Comparison of ENCODE assay signal across 17 cellular contexts in genomic region chr20:62774762-62775161, GRCh38. TPM values are rescaled to one million over a fixed set of nuclear protein-coding genes. Genes with fewer than 3 reads are reported as not detected.
DNase-seq lines count a peak whose midpoint lies in the region; ATAC-seq and TF ChIP-seq lines count a peak whose summit lies in the region.
"Had no signal": no experiment of that assay in that cellular context is flagged by ENCODE, and none has a peak within 500 bp of the region (broad histone marks: within the 10 kb centered on the region; RNA-seq: fewer than 3 reads in every experiment).

No MANE protein-coding gene starts in this region.

- H3K27me3 Mint-ChIP-seq in activated T-helper 1 cell treated with anti-CD3 and anti-CD28 coated beads, Interleukin-12 subunit alpha, Interleukin-12 subunit beta, Interleukin-2, Interleukin-4 antibody, amounts not matched to agents 30 ng/mL and 10 ng/mL and 1 ng/mL, durations not matched to agents 14 hours and 24 hours and 36 hours (ENCODE audit: insufficient read depth): peaks cover 5% of the 10 kb centered on the region

- H3K4me3 ChIP-seq in upper lobe of right lung: no peak overlapping the region
- no peak overlapping the region for H3K4me3 ChIP-seq in psoas muscle
- H3K4me3 ChIP-seq: esophagus muscularis mucosa, HAP-1, heart right ventricle, mucosa of descending colon, SJSA1 had no signal

- H3K36me3 ChIP-seq in upper lobe of right lung (no peaks in the 10 kb centered on the region), psoas muscle (ENCODE audit: insufficient read depth in 1 of 2, low read depth in 1 of 2) (no peaks in the 10 kb centered on the region)
- H3K36me3 ChIP-seq: esophagus muscularis mucosa, HAP-1, heart right ventricle, SJSA1 had no signal

- H3K4me3 Mint-ChIP-seq in activated T-helper 1 cell treated with anti-CD3 and anti-CD28 coated beads, Interleukin-12 subunit alpha, Interleukin-12 subunit beta, Interleukin-2, Interleukin-4 antibody, amounts not matched to agents 30 ng/mL and 10 ng/mL and 1 ng/mL, durations not matched to agents 14 hours and 24 hours and 36 hours: peak overlapping the region; percentile 30

- intact Hi-C loops in Right ventricle myocardium superior (cut with DNase I): no loop called here
- intact Hi-C loops in left ventricle myocardium superior (cut with micrococcal nuclease): no loop called here
- intact Hi-C loops in activated T-helper 1 cell treated with anti-CD3 and anti-CD28 coated beads, Interleukin-12 subunit alpha, Interleukin-12 subunit beta, Interleukin-2, Interleukin-4 antibody, amounts not matched to agents 30 ng/mL and 10 ng/mL and 1 ng/mL, durations not matched to agents 14 hours and 24 hours and 36 hours (cut with micrococcal nuclease): no loop called here
- intact Hi-C loops in upper lobe of right lung (cut with DNase I): no loop called here
- intact Hi-C loops in psoas muscle (cut with DNase I): loop anchor here in 1 of 2 donors (5.0 kb wide), 1 partner anchor 87 kb away; no protein-coding TSS in a partner anchor

- peaks cover 36% of the 10 kb centered on the region for H3K4me1 Mint-ChIP-seq in activated T-helper 1 cell treated with anti-CD3 and anti-CD28 coated beads, Interleukin-12 subunit alpha, Interleukin-12 subunit beta, Interleukin-2, Interleukin-4 antibody, amounts not matched to agents 30 ng/mL and 10 ng/mL and 1 ng/mL, durations not matched to agents 14 hours and 24 hours and 36 hours (ENCODE audit: low read depth)

- ATAC-seq in Right ventricle myocardium superior (ENCODE audit: poor library complexity): no peak
- no peak for ATAC-seq in left ventricle myocardium superior
- peak; percentile 14 for ATAC-seq in upper lobe of right lung
- ATAC-seq in HG03139 (IDR thresholded peaks at IDR 0.05; ENCODE audit: unreplicated experiment): no peak
- no peak for ATAC-seq in psoas muscle
- ATAC-seq: mucosa of descending colon had no signal

- peaks cover 11% of the 10 kb centered on the region for H3K4me1 ChIP-seq in upper lobe of right lung
- H3K4me1 ChIP-seq in psoas muscle: peaks cover 5% of the 10 kb centered on the region
- H3K4me1 ChIP-seq: SJSA1 had no signal

- no peaks in the 10 kb centered on the region for H3K9me3 ChIP-seq in upper lobe of right lung
- no peaks in the 10 kb centered on the region for H3K9me3 ChIP-seq in psoas muscle
- H3K9me3 ChIP-seq: esophagus muscularis mucosa, HAP-1, heart right ventricle, mucosa of descending colon, SJSA1 had no signal

- H3K27ac Mint-ChIP-seq in activated T-helper 1 cell treated with anti-CD3 and anti-CD28 coated beads, Interleukin-12 subunit alpha, Interleukin-12 subunit beta, Interleukin-2, Interleukin-4 antibody, amounts not matched to agents 30 ng/mL and 10 ng/mL and 1 ng/mL, durations not matched to agents 14 hours and 24 hours and 36 hours: peak overlapping the region; percentile 58

- H3K36me3 Mint-ChIP-seq in activated T-helper 1 cell treated with anti-CD3 and anti-CD28 coated beads, Interleukin-12 subunit alpha, Interleukin-12 subunit beta, Interleukin-2, Interleukin-4 antibody, amounts not matched to agents 30 ng/mL and 10 ng/mL and 1 ng/mL, durations not matched to agents 14 hours and 24 hours and 36 hours (ENCODE audit: low read depth): no peaks in the 10 kb centered on the region

- no peaks in the 10 kb centered on the region for H3K27me3 ChIP-seq in upper lobe of right lung
- peaks cover 0 to 56% (median 11%) of the 10 kb centered on the region in 3 donors for H3K27me3 ChIP-seq in psoas muscle (ENCODE audit: insufficient read depth in 3 of 3, low read length in 2 of 3)

- no peak overlapping the region for H3K27ac ChIP-seq in upper lobe of right lung
- H3K27ac ChIP-seq in psoas muscle: no peak overlapping the region
- H3K27ac ChIP-seq: esophagus muscularis mucosa, heart right ventricle, parathyroid adenoma, SJSA1 had no signal

- no peaks in the 10 kb centered on the region for H3K9me3 Mint-ChIP-seq in activated T-helper 1 cell treated with anti-CD3 and anti-CD28 coated beads, Interleukin-12 subunit alpha, Interleukin-12 subunit beta, Interleukin-2, Interleukin-4 antibody, amounts not matched to agents 30 ng/mL and 10 ng/mL and 1 ng/mL, durations not matched to agents 14 hours and 24 hours and 36 hours

- no peak for TF ChIP-seq CTCF in upper lobe of right lung (IDR thresholded peaks at IDR 0.05)
- TF ChIP-seq CTCF in psoas muscle (IDR thresholded peaks at IDR 0.05): no peak

- 78 to 87% (median 87%) methylated on average over 6 to 8 of the region's 8 CpGs for WGBS in psoas muscle, 3 donors

- DNase-seq in Right ventricle myocardium superior (peak; percentile 62), left ventricle myocardium superior (no peak), NCI-H82 treated with DMSO at 0.1 percent for 48 hours (lab: John Stamatoyannopoulos, UW; ENCODE audit: unreplicated experiment) (peak; percentile 10), upper lobe of right lung (no peak), psoas muscle (no peak)
- no peak for DNase-seq in activated T-helper 1 cell treated with anti-CD3 and anti-CD28 coated beads, Interleukin-12 subunit alpha, Interleukin-12 subunit beta, Interleukin-2, Interleukin-4 antibody, amounts not matched to agents 30 ng/mL and 10 ng/mL and 1 ng/mL, durations not matched to agents 14 hours and 24 hours and 36 hours (ENCODE audit: low spot score)
- no peak for DNase-seq in stimulated activated CD4-positive, alpha-beta T cell treated with anti-CD3 and anti-CD28 coated beads, Interleukin-4, amount 100 ng/mL, for 24 hours
- DNase-seq: dermis blood vessel endothelial cell, heart right ventricle, mucosa of descending colon, NCI-H2029, substantia nigra had no signal

RNA-seq across cellular contexts. Expression of gene MRGBP, which starts 21.5 kb away (rescaled TPM):
- total RNA-seq in Right ventricle myocardium superior (10.2 TPM), left ventricle myocardium superior (11.1 TPM), upper lobe of right lung (8.8 TPM), psoas muscle (1 to 10 TPM; 5.1 to 7.2 (median 5.7) TPM)
- 17.8 and 19.5 TPM in 2 replicates for total RNA-seq in activated T-helper 1 cell treated with anti-CD3 and anti-CD28 coated beads, Interleukin-12 subunit alpha, Interleukin-12 subunit beta, Interleukin-2, Interleukin-4 antibody, amounts not matched to agents 30 ng/mL and 10 ng/mL and 1 ng/mL, durations not matched to agents 14 hours and 24 hours and 36 hours
- polyA plus RNA-seq in psoas muscle: 10 to 100 TPM in 1 of 3 donors, 1 to 10 TPM in 2; 6.5 to 11.4 (median 7.8) TPM

RNA-seq across cellular contexts. Expression of gene OGFR, which starts 29.9 kb away (rescaled TPM):
- total RNA-seq in Right ventricle myocardium superior (17.8 TPM), left ventricle myocardium superior (21.0 TPM), upper lobe of right lung (58.2 TPM), psoas muscle (10 to 100 TPM; 17.3 to 20.9 (median 19.4) TPM)
- 51.2 and 56.4 TPM in 2 replicates for total RNA-seq in activated T-helper 1 cell treated with anti-CD3 and anti-CD28 coated beads, Interleukin-12 subunit alpha, Interleukin-12 subunit beta, Interleukin-2, Interleukin-4 antibody, amounts not matched to agents 30 ng/mL and 10 ng/mL and 1 ng/mL, durations not matched to agents 14 hours and 24 hours and 36 hours
- polyA plus RNA-seq in psoas muscle: 10 to 100 TPM; 11.6 to 21.6 (median 15.5) TPM

RNA-seq across cellular contexts. Expression of gene COL9A3, which starts 42.1 kb away (rescaled TPM):
- total RNA-seq in Right ventricle myocardium superior: 2.7 TPM
- 2.9 TPM for total RNA-seq in left ventricle myocardium superior
- not detected in 2 replicates for total RNA-seq in activated T-helper 1 cell treated with anti-CD3 and anti-CD28 coated beads, Interleukin-12 subunit alpha, Interleukin-12 subunit beta, Interleukin-2, Interleukin-4 antibody, amounts not matched to agents 30 ng/mL and 10 ng/mL and 1 ng/mL, durations not matched to agents 14 hours and 24 hours and 36 hours
- 1.1 TPM for total RNA-seq in upper lobe of right lung
- total RNA-seq in psoas muscle: under 1 TPM in 3 of 4 donors, not detected in 1; 0.27 to 0.67 (median 0.40) TPM
- under 1 TPM; 0.51 to 0.86 (median 0.67) TPM for polyA plus RNA-seq in psoas muscle
- total RNA-seq: SJSA1 had no signal

Comparison
In these comparisons a context has a peak if more than half of its experiments do, and no peak if none do; other contexts are left out.
1. DNase-seq: peak in Right ventricle myocardium superior (single experiment) and NCI-H82 treated with DMSO at 0.1 percent for 48 hours (single experiment); none in left ventricle myocardium superior (single experiment), activated T-helper 1 cell treated with anti-CD3 and anti-CD28 coated beads, Interleukin-12 subunit alpha, Interleukin-12 subunit beta, Interleukin-2, Interleukin-4 antibody, amounts not matched to agents 30 ng/mL and 10 ng/mL and 1 ng/mL, durations not matched to agents 14 hours and 24 hours and 36 hours (single experiment), upper lobe of right lung (single experiment), psoas muscle (0 of 2) and stimulated activated CD4-positive, alpha-beta T cell treated with anti-CD3 and anti-CD28 coated beads, Interleukin-4, amount 100 ng/mL, for 24 hours (single experiment).